10 cellular contexts compared by ENCODE assay signal in the genomic region with DNA sequence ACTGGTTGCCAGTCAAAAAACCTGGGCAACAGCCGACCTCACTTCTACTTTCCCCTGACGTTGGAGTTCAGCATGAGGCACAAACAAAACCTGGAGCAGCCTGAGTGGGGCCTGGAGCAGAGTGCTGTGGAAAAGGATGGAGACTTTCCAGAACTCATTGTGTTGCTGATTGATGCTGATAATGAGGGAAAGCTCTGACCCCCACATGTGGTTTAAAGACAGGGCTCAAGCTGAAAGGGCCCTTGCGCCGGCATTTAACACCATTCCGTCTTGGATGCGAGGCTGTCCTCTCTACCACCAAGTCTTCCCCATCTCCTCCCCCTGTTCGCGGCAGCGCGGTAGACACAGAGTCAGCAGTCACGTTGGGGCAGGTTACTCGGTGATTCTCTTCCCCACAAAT. TPM values are rescaled to one million over a fixed set of nuclear protein-coding genes. Genes with fewer than 3 reads are reported as not detected.
DNase-seq lines count a peak whose midpoint lies in the region; ATAC-seq and TF ChIP-seq lines count a peak whose summit lies in the region.
"Had no signal": no experiment of that assay in that cellular context is flagged by ENCODE, and none has a peak within 500 bp of the region (broad histone marks: within the 10 kb centered on the region; RNA-seq: fewer than 3 reads in every experiment).

No MANE protein-coding gene starts in this region.

- peaks cover 17 to 40% of the 10 kb centered on the region in 2 donors for H3K27me3 Mint-ChIP-seq in CD8-positive, alpha-beta memory T cell
- peaks cover 12% of the 10 kb centered on the region for H3K27me3 Mint-ChIP-seq in WTC11 (ENCODE audit: low read depth)

- peak; percentile 39 for ATAC-seq in WTC11
- ATAC-seq in heart right ventricle = peak in 5 of 8 donors; percentile 21 to 49 (median 31)
- ATAC-seq: PC-3 had no signal

- TF ChIP-seq CTCF in WTC11 (IDR thresholded peaks at IDR 0.05) (no peak), heart right ventricle (IDR thresholded peaks at IDR 0.05) (no peak)

- peak overlapping the region; percentile 30 for H3K9ac ChIP-seq in rectal smooth muscle tissue (ENCODE audit: low read length)

- no peaks in the 10 kb centered on the region for H3K36me3 ChIP-seq in CD8-positive, alpha-beta memory T cell (ENCODE audit: insufficient read depth, low read length)
- no peaks in the 10 kb centered on the region for H3K36me3 ChIP-seq in heart right ventricle
- no peaks in the 10 kb centered on the region for H3K36me3 ChIP-seq in rectal smooth muscle tissue (ENCODE audit: control insufficient read depth, insufficient read depth, low read length)

- H3K36me3 Mint-ChIP-seq in CD8-positive, alpha-beta memory T cell = peaks cover 0 to 4% (median 0%) of the 10 kb centered on the region in 3 donors
- peaks cover 12% of the 10 kb centered on the region for H3K36me3 Mint-ChIP-seq in WTC11

- POLR2A ChIA-PET in CD8-positive, alpha-beta memory T cell (lab: Charles Lee) = no interaction called here
- POLR2A ChIA-PET in WTC11 (lab: Charles Lee) = no interaction called here

- DNase-seq in CD8-positive, alpha-beta memory T cell = no peak
- DNase-seq in WTC11 (ENCODE audit: low spot score) = no peak
- DNase-seq in heart right ventricle = no peak
- DNase-seq in UCSD-AML1 (lab: John Stamatoyannopoulos, UW; ENCODE audit: unreplicated experiment) = no peak
- no peak for DNase-seq in SW480 (ENCODE audit: low spot score)
- DNase-seq in NCI-H128 (lab: John Stamatoyannopoulos, UW; ENCODE audit: unreplicated experiment) = no peak
- DNase-seq in activated naive CD4-positive, alpha-beta T cell treated with anti-CD3 and anti-CD28 coated beads, Interleukin-2, amount 50 U/mL, for 16 hours = no peak
- DNase-seq: activated CD4-positive, alpha-beta T cell treated with anti-CD3 and anti-CD28 coated beads, Interleukin-2, amount 50 U/mL, for 48 hours; PC-3 had no signal

- H3K4me1 ChIP-seq in CD8-positive, alpha-beta memory T cell (ENCODE audit: insufficient read depth, low read length) = no peaks in the 10 kb centered on the region
- H3K4me1 ChIP-seq in heart right ventricle (peaks cover 0 to 12% (median 0%) of the 10 kb centered on the region in 9 donors), rectal smooth muscle tissue (ENCODE audit: control insufficient read depth, insufficient read depth, low read length) (no peaks in the 10 kb centered on the region)

- no peaks in the 10 kb centered on the region for H3K27me3 ChIP-seq in CD8-positive, alpha-beta memory T cell (ENCODE audit: insufficient read depth, low read length, poor library complexity, severe bottlenecking)
- H3K27me3 ChIP-seq in heart right ventricle = peaks cover 0 to 18% (median 0%) of the 10 kb centered on the region in 7 donors
- H3K27me3 ChIP-seq in rectal smooth muscle tissue (ENCODE audit: control insufficient read depth, insufficient read depth, low read length) = no peaks in the 10 kb centered on the region

- 17 to 31% methylated on average over 12 of the region's 12 CpGs for WGBS in heart right ventricle, 2 donors

- no peak overlapping the region for H3K27ac ChIP-seq in CD8-positive, alpha-beta memory T cell (ENCODE audit: low read depth, low read length)
- H3K27ac ChIP-seq in heart right ventricle (no peak overlapping the region), rectal smooth muscle tissue (ENCODE audit: low read depth, low read length) (no peak overlapping the region)

- CTCF ChIA-PET in CD8-positive, alpha-beta memory T cell (lab: Charles Lee) = no interaction called here
- CTCF ChIA-PET in WTC11 (lab: Charles Lee) = interaction anchor here (0.9 kb wide), 1 partner anchor 85 kb away, joined by 4 read pairs; no protein-coding TSS in a partner anchor

- H3K4me3 Mint-ChIP-seq in CD8-positive, alpha-beta memory T cell = peak overlapping the region in 5 of 7 donors; percentile 55 to 75 (median 65)
- H3K4me3 Mint-ChIP-seq in WTC11 = peak overlapping the region; percentile 50

- H3K27ac Mint-ChIP-seq in CD8-positive, alpha-beta memory T cell = peak overlapping the region in 1 of 8 donors; percentile 43
- H3K27ac Mint-ChIP-seq in WTC11 = no peak overlapping the region

- no peak overlapping the region for H3K4me3 ChIP-seq in CD8-positive, alpha-beta memory T cell (ENCODE audit: low read length)
- H3K4me3 ChIP-seq in heart right ventricle (peak overlapping the region in 8 of 10 donors; percentile 49 to 67 (median 58)), rectal smooth muscle tissue (ENCODE audit: low read length) (peak overlapping the region; percentile 62)

- H3K9me3 Mint-ChIP-seq in CD8-positive, alpha-beta memory T cell = peaks cover 0 to 4% (median 0%) of the 10 kb centered on the region in 5 donors
- peaks cover 24% of the 10 kb centered on the region for H3K9me3 Mint-ChIP-seq in WTC11

- H3K4me1 Mint-ChIP-seq in CD8-positive, alpha-beta memory T cell = peaks cover 0 to 14% (median 7%) of the 10 kb centered on the region in 3 donors
- H3K4me1 Mint-ChIP-seq in WTC11 = peaks cover 12% of the 10 kb centered on the region

- H3K9me3 ChIP-seq in CD8-positive, alpha-beta memory T cell (ENCODE audit: low read length) = no peaks in the 10 kb centered on the region
- no peaks in the 10 kb centered on the region for H3K9me3 ChIP-seq in heart right ventricle

- intact Hi-C loops in heart right ventricle (cut with DNase I) = loop anchor here in 3 of 10 donors (5.0 kb wide), 2 partner anchors 113 to 238 kb away; a partner anchor contains a TSS

TF ChIP-seq in WTC11, 78 proteins besides CTCF, POLR2A, EP300 and RAD21:
- TF ChIP-seq, protein P1, sequence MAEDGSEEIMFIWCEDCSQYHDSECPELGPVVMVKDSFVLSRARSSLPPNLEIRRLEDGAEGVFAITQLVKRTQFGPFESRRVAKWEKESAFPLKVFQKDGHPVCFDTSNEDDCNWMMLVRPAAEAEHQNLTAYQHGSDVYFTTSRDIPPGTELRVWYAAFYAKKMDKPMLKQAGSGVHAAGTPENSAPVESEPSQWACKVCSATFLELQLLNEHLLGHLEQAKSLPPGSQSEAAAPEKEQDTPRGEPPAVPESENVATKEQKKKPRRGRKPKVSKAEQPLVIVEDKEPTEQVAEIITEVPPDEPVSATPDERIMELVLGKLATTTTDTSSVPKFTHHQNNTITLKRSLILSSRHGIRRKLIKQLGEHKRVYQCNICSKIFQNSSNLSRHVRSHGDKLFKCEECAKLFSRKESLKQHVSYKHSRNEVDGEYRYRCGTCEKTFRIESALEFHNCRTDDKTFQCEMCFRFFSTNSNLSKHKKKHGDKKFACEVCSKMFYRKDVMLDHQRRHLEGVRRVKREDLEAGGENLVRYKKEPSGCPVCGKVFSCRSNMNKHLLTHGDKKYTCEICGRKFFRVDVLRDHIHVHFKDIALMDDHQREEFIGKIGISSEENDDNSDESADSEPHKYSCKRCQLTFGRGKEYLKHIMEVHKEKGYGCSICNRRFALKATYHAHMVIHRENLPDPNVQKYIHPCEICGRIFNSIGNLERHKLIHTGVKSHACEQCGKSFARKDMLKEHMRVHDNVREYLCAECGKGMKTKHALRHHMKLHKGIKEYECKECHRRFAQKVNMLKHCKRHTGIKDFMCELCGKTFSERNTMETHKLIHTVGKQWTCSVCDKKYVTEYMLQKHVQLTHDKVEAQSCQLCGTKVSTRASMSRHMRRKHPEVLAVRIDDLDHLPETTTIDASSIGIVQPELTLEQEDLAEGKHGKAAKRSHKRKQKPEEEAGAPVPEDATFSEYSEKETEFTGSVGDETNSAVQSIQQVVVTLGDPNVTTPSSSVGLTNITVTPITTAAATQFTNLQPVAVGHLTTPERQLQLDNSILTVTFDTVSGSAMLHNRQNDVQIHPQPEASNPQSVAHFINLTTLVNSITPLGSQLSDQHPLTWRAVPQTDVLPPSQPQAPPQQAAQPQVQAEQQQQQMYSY (CRISPR knock-in tag; IDR thresholded peaks at IDR 0.05) = peak; percentile 91
- TF ChIP-seq NFE2L1 (CRISPR knock-in tag; IDR thresholded peaks at IDR 0.05) = no peak

RNA-seq across cellular contexts. Expression of a gene that starts 0.6 kb away (rescaled TPM):
- not detected for total RNA-seq in CD8-positive, alpha-beta memory T cell
- polyA plus RNA-seq in CD8-positive, alpha-beta memory T cell = not detected
- 0.05 to 0.15 TPM (median 0.07 TPM) in 3 replicates for total RNA-seq in WTC11 (2021)
- 1 to 10 TPM in 1 of 10 donors, under 1 TPM in 9; 0.15 to 1.0 (median 0.39) TPM for total RNA-seq in heart right ventricle
- polyA plus RNA-seq in heart right ventricle = under 1 TPM; 0.01 to 0.15 TPM
- total RNA-seq: PC-3 had no signal

RNA-seq across cellular contexts. Expression of a gene that starts 14.7 kb away (rescaled TPM):
- total RNA-seq in CD8-positive, alpha-beta memory T cell = not detected
- polyA plus RNA-seq in CD8-positive, alpha-beta memory T cell = not detected
- 52.2 to 71.9 TPM (median 52.6 TPM) in 3 replicates for total RNA-seq in WTC11 (2021)
- 10 to 100 TPM in 9 of 10 donors, 1 to 10 TPM in 1; 9.5 to 33.3 (median 19.6) TPM for total RNA-seq in heart right ventricle
- 1 to 10 TPM; 1.7 to 5.3 TPM for polyA plus RNA-seq in heart right ventricle

Comparison
In these comparisons a context has a peak if more than half of its experiments do, and no peak if none do; other contexts are left out.
1. RNA of a gene that starts 14.7 kb away (total RNA-seq): 52.2 to 71.9 TPM in WTC11 and 9.5 to 33.3 TPM in heart right ventricle; not detected in CD8-positive, alpha-beta memory T cell; every median in the first group is over 10 times any median in the second.